In genomic region chr6:72382602-72383529, GRCh38 we compare ENCODE assay signal across 12 cellular contexts.
DNase-seq lines count a peak whose midpoint lies in the region; ATAC-seq, FAIRE-seq and TF ChIP-seq lines count a peak whose summit lies in the region.
"Had no signal": no experiment of that assay in that cellular context is flagged by ENCODE, and none has a peak within 500 bp of the region (broad histone marks: within the 10 kb centered on the region; RNA-seq: fewer than 3 reads in every experiment).

No MANE protein-coding gene starts in this region.

- H2BK12ac ChIP-seq in mesenchymal stem cell (ENCODE audit: low read length in 2 of 2): no peak overlapping the region

- DNase-seq in GM18507 (ENCODE audit: extremely low spot score, insufficient read length, low read depth) (peak; percentile 5), OCI-LY7 (ENCODE audit: low spot score) (peak; percentile 69), endothelial cell (ENCODE audit: low spot score) (no peak), chondrocyte (ENCODE audit: low spot score) (no peak), mesenchymal stem cell (no peak)
- DNase-seq in stimulated activated naive CD8-positive, alpha-beta T cell treated with anti-CD3 and anti-CD28 coated beads, Interleukin-15, Interleukin-2, amounts not matched to agents 100 U/mL and 50 U/mL, for 24 hours: no peak
- DNase-seq: kidney glomerular epithelial cell, SIG-M5 had no signal

- no peak overlapping the region for H4K8ac ChIP-seq in mesenchymal stem cell (ENCODE audit: low read length)

- no peaks in the 10 kb centered on the region for H3K79me2 ChIP-seq in OCI-LY7 (ENCODE audit: insufficient read depth, low read depth, low read length)

- H3K18ac ChIP-seq in mesenchymal stem cell (ENCODE audit: low read depth in 1 of 2, low read length in 2 of 2): no peak overlapping the region

- no peak overlapping the region for H2BK15ac ChIP-seq in mesenchymal stem cell (ENCODE audit: low read depth, poor library complexity, severe bottlenecking)

- H3K9me3 ChIP-seq in OCI-LY7 (ENCODE audit: low read length) (no peaks in the 10 kb centered on the region), mesenchymal stem cell (ENCODE audit: control insufficient read depth, low read length) (no peaks in the 10 kb centered on the region)
- H3K9me3 ChIP-seq: esophagus muscularis mucosa had no signal

- no peaks in the 10 kb centered on the region for H4K20me1 ChIP-seq in OCI-LY7 (ENCODE audit: insufficient read depth, low read length)

- H3K27me3 ChIP-seq in mesenchymal stem cell (ENCODE audit: control insufficient read depth in 1 of 2, insufficient read depth in 1 of 2, low read length in 2 of 2): no peaks in the 10 kb centered on the region
- H3K27me3 ChIP-seq: esophagus muscularis mucosa had no signal

- CTCF ChIA-PET in OCI-LY7 (lab: Charles Lee; ENCODE audit: unreplicated experiment): no interaction called here

- POLR2A ChIA-PET in OCI-LY7 (lab: Charles Lee): interaction anchor here (0.9 to 1.0 kb wide), 2 partner anchors 8 to 28 kb away, joined by 5 read pairs; no protein-coding TSS in a partner anchor

- peak; percentile 97 for ATAC-seq in GM21381 (IDR thresholded peaks at IDR 0.05; ENCODE audit: unreplicated experiment)
- peak; percentile 98 for ATAC-seq in HG03060 (IDR thresholded peaks at IDR 0.05; ENCODE audit: low read depth, unreplicated experiment)
- no peak for ATAC-seq in stimulated activated naive CD8-positive, alpha-beta T cell treated with anti-CD3 and anti-CD28 coated beads, Interleukin-15, Interleukin-2, amounts not matched to agents 100 U/mL and 50 U/mL, for 24 hours

- no peak overlapping the region for H2AK5ac ChIP-seq in mesenchymal stem cell (ENCODE audit: low read length, severe bottlenecking)

- H3K27me3 Mint-ChIP-seq in endothelial cell (ENCODE audit: unreplicated experiment): no peaks in the 10 kb centered on the region
- peaks cover 1% of the 10 kb centered on the region for H3K27me3 Mint-ChIP-seq in chondrocyte (ENCODE audit: low read depth)
- H3K27me3 Mint-ChIP-seq: progenitor cell of endocrine pancreas had no signal

- intact Hi-C loops in OCI-LY7 (cut with micrococcal nuclease; ENCODE audit: unreplicated experiment): no loop called here

- H3K36me3 ChIP-seq in OCI-LY7 (ENCODE audit: insufficient read depth, low read length) (no peaks in the 10 kb centered on the region), mesenchymal stem cell (ENCODE audit: control insufficient read depth in 1 of 2, insufficient read depth in 2 of 2, low read depth in 1 of 2, low read length in 2 of 2) (no peaks in the 10 kb centered on the region)

- 56% methylated on average over 3 of the region's 4 CpGs for WGBS in mesenchymal stem cell

- H3K4me2 ChIP-seq in OCI-LY7 (ENCODE audit: low read length): peak overlapping the region; percentile 67
- H3K4me2 ChIP-seq in mesenchymal stem cell (ENCODE audit: low read length, poor library complexity, severe bottlenecking): no peak overlapping the region

- no peak overlapping the region for H2BK5ac ChIP-seq in mesenchymal stem cell (ENCODE audit: low read depth, low read length, poor library complexity, severe bottlenecking)

- H3K4me3 Mint-ChIP-seq in endothelial cell (ENCODE audit: unreplicated experiment): no peak overlapping the region
- H3K4me3 Mint-ChIP-seq in chondrocyte (ENCODE audit: unreplicated experiment): no peak overlapping the region

- H3K4ac ChIP-seq in mesenchymal stem cell (ENCODE audit: low read depth in 1 of 2, low read length in 2 of 2): no peak overlapping the region

- H4K91ac ChIP-seq in mesenchymal stem cell (ENCODE audit: low read length): no peak overlapping the region

- FAIRE-seq in GM18507 (lab: Jason Lieb, UNC): peak; percentile 87

- H3K4me3 ChIP-seq in OCI-LY7 (ENCODE audit: low read depth, low read length, poor library complexity, severe bottlenecking): peak overlapping the region; percentile 50
- H3K4me3 ChIP-seq in mesenchymal stem cell (ENCODE audit: insufficient read depth in 1 of 2, low read depth in 1 of 2, low read length in 2 of 2): no peak overlapping the region
- H3K4me3 ChIP-seq: esophagus muscularis mucosa had no signal

- H3K27ac ChIP-seq in OCI-LY7 (ENCODE audit: low read depth, low read length, poor library complexity, severe bottlenecking): peak overlapping the region; percentile 72
- no peak overlapping the region for H3K27ac ChIP-seq in mesenchymal stem cell (ENCODE audit: low read length, poor library complexity, severe bottlenecking)
- H3K27ac ChIP-seq: esophagus muscularis mucosa had no signal

- no TSS peak for BruUV-seq in OCI-LY7 (replicated peaks; lab: Mats Ljungman, UMichigan)

- no peak overlapping the region for H2BK120ac ChIP-seq in mesenchymal stem cell (ENCODE audit: low read depth, low read length)

- no peak overlapping the region for H3K14ac ChIP-seq in mesenchymal stem cell (ENCODE audit: low read length in 2 of 2)

- no peak overlapping the region for H3K9ac ChIP-seq in mesenchymal stem cell (ENCODE audit: low read length)

- H2AFZ ChIP-seq in OCI-LY7 (ENCODE audit: low read length): peak overlapping the region; percentile 96
- H2AFZ ChIP-seq in mesenchymal stem cell (ENCODE audit: low read depth, low read length): no peak overlapping the region

- no peak overlapping the region for H3K27ac Mint-ChIP-seq in endothelial cell (ENCODE audit: unreplicated experiment)
- H3K27ac Mint-ChIP-seq in chondrocyte (ENCODE audit: unreplicated experiment): no peak overlapping the region
- H3K27ac Mint-ChIP-seq: progenitor cell of endocrine pancreas had no signal

- H3K36me3 Mint-ChIP-seq in endothelial cell (ENCODE audit: low read depth, unreplicated experiment) (no peaks in the 10 kb centered on the region), chondrocyte (ENCODE audit: low read depth) (peaks cover 2% of the 10 kb centered on the region)

- TF ChIP-seq CTCF in OCI-LY7 (conservative IDR thresholded peaks at IDR 0.05; ENCODE audit: low read length): no peak
- TF ChIP-seq CTCF in endothelial cell (IDR thresholded peaks at IDR 0.05; ENCODE audit: unreplicated experiment): no peak
- TF ChIP-seq CTCF in chondrocyte (IDR thresholded peaks at IDR 0.05): no peak

- H3K9me3 Mint-ChIP-seq in endothelial cell (ENCODE audit: unreplicated experiment): no peaks in the 10 kb centered on the region
- H3K9me3 Mint-ChIP-seq in chondrocyte (ENCODE audit: low read depth): peaks cover 4% of the 10 kb centered on the region

- H3K23ac ChIP-seq in mesenchymal stem cell (ENCODE audit: low read length in 2 of 2): no peak overlapping the region

- H3K9me2 ChIP-seq in OCI-LY7 (ENCODE audit: insufficient read depth, low read length): no peaks in the 10 kb centered on the region

- H3K79me1 ChIP-seq in mesenchymal stem cell (replicated peaks; ENCODE audit: low read length, poor library complexity, severe bottlenecking): no peaks in the 10 kb centered on the region

- H3K4me1 ChIP-seq in OCI-LY7 (ENCODE audit: insufficient read depth, low read length, poor library complexity, severe bottlenecking) (peaks cover 27% of the 10 kb centered on the region), mesenchymal stem cell (ENCODE audit: control insufficient read depth, insufficient read depth, low read depth, low read length) (no peaks in the 10 kb centered on the region)
- H3K4me1 ChIP-seq: esophagus muscularis mucosa had no signal

- H3K4me1 Mint-ChIP-seq in endothelial cell (ENCODE audit: unreplicated experiment) (no peaks in the 10 kb centered on the region), chondrocyte (ENCODE audit: low read depth) (no peaks in the 10 kb centered on the region)

Comparison
In these comparisons a context has a peak if more than half of its experiments do, and no peak if none do; other contexts are left out.
1. DNase-seq: peak in GM18507 (single experiment) and OCI-LY7 (single experiment); none in stimulated activated naive CD8-positive, alpha-beta T cell treated with anti-CD3 and anti-CD28 coated beads, Interleukin-15, Interleukin-2, amounts not matched to agents 100 U/mL and 50 U/mL, for 24 hours (single experiment), endothelial cell (single experiment), chondrocyte (single experiment) and mesenchymal stem cell (single experiment).